Comparison of ENCODE assay signal across 16 cellular contexts in genomic region chr3:128480278-128480677, GRCh38. TPM values are rescaled to one million over a fixed set of nuclear protein-coding genes. Genes with fewer than 3 reads are reported as not detected.
"Had no signal": no experiment of that assay in that cellular context is flagged by ENCODE, and none has a peak within 500 bp of the region (broad histone marks: within the 10 kb centered on the region; RNA-seq: fewer than 3 reads in every experiment).

No MANE protein-coding gene starts in this region.

- H3K4me3 ChIP-seq: lung had no signal

- ATAC-seq: activated CD4-positive, alpha-beta T cell treated with anti-CD3 and anti-CD28 coated beads for 36 hours; activated T-cell treated with anti-CD3 and anti-CD28 coated beads, Interleukin-2, amount 50 U/mL, for 72 hours; stimulated activated naive CD8-positive, alpha-beta T cell treated with anti-CD3 and anti-CD28 coated beads, Interleukin-15, Interleukin-2, amounts not matched to agents 100 U/mL and 50 U/mL, for 24 hours; T-cell had no signal

- DNase-seq: activated CD4-positive, alpha-beta memory T cell treated with anti-CD3 and anti-CD28 coated beads, Interleukin-2, amount 10 ng/mL, durations not matched to agents 7 days and 5 days; activated CD4-positive, alpha-beta T cell treated with anti-CD3 and anti-CD28 coated beads for 36 hours; activated gamma-delta T cell treated with Interleukin-2 at 50 U/mL for 16 hours; activated naive CD8-positive, alpha-beta T cell treated with anti-CD3 and anti-CD28 coated beads for 36 hours; activated T-cell treated with anti-CD3 and anti-CD28 coated beads, Interleukin-2, amount 50 U/mL, for 72 hours; foreskin melanocyte; naive B cell; stimulated activated CD4-positive, alpha-beta T cell treated with anti-CD3 and anti-CD28 coated beads, Interleukin-2, amount 100 ng/mL, for 48 hours; stimulated activated naive CD8-positive, alpha-beta T cell treated with anti-CD3 and anti-CD28 coated beads, Interleukin-15, Interleukin-2, amounts not matched to agents 100 U/mL and 50 U/mL, for 24 hours; T-cell; T1000; WERI-Rb-1 had no signal

- H3K27ac ChIP-seq: WERI-Rb-1 had no signal

- H3K36me3 ChIP-seq: WERI-Rb-1 had no signal

RNA-seq across cellular contexts. Expression of gene GATA2, which starts 12.7 kb away (rescaled TPM):
- polyA plus RNA-seq: keratinocyte had no signal

RNA-seq across cellular contexts. Expression of gene DNAJB8, which starts 13.6 kb away (rescaled TPM):
- total RNA-seq: activated CD4-positive, alpha-beta memory T cell treated with anti-CD3 and anti-CD28 coated beads, Interleukin-2, amount 10 ng/mL, durations not matched to agents 7 days and 5 days; activated CD4-positive, alpha-beta T cell treated with anti-CD3 and anti-CD28 coated beads for 36 hours; activated naive CD8-positive, alpha-beta T cell treated with anti-CD3 and anti-CD28 coated beads for 36 hours; activated T-cell treated with anti-CD3 and anti-CD28 coated beads, Interleukin-2, amount 50 U/mL, for 72 hours; lung; T-cell; temporal lobe; ureter had no signal
- polyA plus RNA-seq: keratinocyte, lung had no signal
